Comparison of ENCODE assay signal across 13 cellular contexts in the genomic region with DNA sequence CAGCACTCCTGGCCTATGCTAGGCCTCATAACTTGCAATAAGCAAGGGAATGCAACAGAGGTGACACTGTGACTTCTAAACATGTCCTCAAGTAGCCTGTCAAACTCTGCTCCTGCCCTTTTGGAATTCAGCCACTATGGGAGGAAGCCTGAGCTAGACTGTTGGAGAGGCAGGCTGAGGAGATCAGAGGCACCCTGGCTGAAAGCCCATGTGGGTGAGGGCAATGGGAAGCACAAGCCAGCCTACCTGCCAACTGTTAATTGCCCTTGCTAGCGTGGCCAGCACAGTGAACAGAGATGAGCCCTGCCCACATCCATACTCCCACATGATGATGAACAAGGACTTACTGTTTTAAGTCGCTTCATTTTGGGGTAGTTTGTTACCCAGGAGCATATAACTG. TPM values are rescaled to one million over a fixed set of nuclear protein-coding genes. Genes with fewer than 3 reads are reported as not detected.
A peak's percentile ranks its signal among the peaks of the same experiment; 100 is the strongest.
DNase-seq lines count a peak whose midpoint lies in the region; ATAC-seq, FAIRE-seq and TF ChIP-seq lines count a peak whose summit lies in the region.
"Had no signal": no experiment of that assay in that cellular context is flagged by ENCODE, and none has a peak within 500 bp of the region (broad histone marks: within the 10 kb centered on the region; RNA-seq: fewer than 3 reads in every experiment).

No MANE protein-coding gene starts in this region.

- CTCF ChIA-PET in IMR-90 (lab: Yijun Ruan, JAX) (no interaction called here), GM12878 (lab: Yijun Ruan, JAX) (no interaction called here)

- no peak overlapping the region for H2BK20ac ChIP-seq in IMR-90 (ENCODE audit: low read depth, low read length)

- H3K4me2 ChIP-seq in IMR-90 (ENCODE audit: low read depth, low read length) (no peak overlapping the region), GM12878 (ENCODE audit: control insufficient read depth, insufficient read depth) (no peak overlapping the region)

- POLR2A ChIA-PET in IMR-90 (lab: Charles Lee; ENCODE audit: unreplicated experiment), result no interaction called here
- POLR2A ChIA-PET in GM12878 (lab: Charles Lee), result interaction anchor here (1.0 kb wide), 1 partner anchor 10 kb away, joined by 4 read pairs; no protein-coding TSS in a partner anchor

- no peak overlapping the region for H2AK9ac ChIP-seq in IMR-90 (replicated peaks; ENCODE audit: low read depth, low read length, poor library complexity)

- peak overlapping the region; percentile 27 for H3K27ac Mint-ChIP-seq in stimulated activated effector memory CD8-positive, alpha-beta T cell treated with anti-CD3 and anti-CD28 coated beads, Interleukin-12 subunit alpha, Interleukin-12 subunit beta, amount 100 ng/mL, for 72 hours

- H2BK15ac ChIP-seq in IMR-90 (ENCODE audit: low read depth, low read length), result no peak overlapping the region

- H3K14ac ChIP-seq in IMR-90 (replicated peaks; ENCODE audit: low read depth, low read length), result no peak overlapping the region

- SMC1A ChIA-PET in GM12878 (lab: Charles Lee; ENCODE audit: uncharacterized antibody, unreplicated experiment), result no interaction called here

- peaks cover 0 to 69% of the 10 kb centered on the region in 2 experiments; a peak in 2 of 4 replicates for H3K79me1 ChIP-seq in IMR-90 (ENCODE audit: low read depth in 1 of 2, low read length in 2 of 2)

- no peak overlapping the region for H3K18ac ChIP-seq in IMR-90 (ENCODE audit: low read depth, low read length)

- WGBS in IMR-90 (ENCODE audit: extremely low coverage in 2 of 2, insufficient read length in 1 of 2), 2 experiments, result no CpG with 5 or more reads among the region's 2 CpGs
- 100% methylated on average over 2 of the region's 2 CpGs for WGBS in GM12878 (ENCODE audit: insufficient coverage, insufficient replicate concordance, low lambda C conversion rate, missing lambda C conversion rate)

- peaks cover 20% of the 10 kb centered on the region for H3K4me1 ChIP-seq in IMR-90 (ENCODE audit: control insufficient read depth, insufficient read depth, low read length)
- H3K4me1 ChIP-seq in GM12878 (ENCODE audit: control insufficient read depth, insufficient read depth, low read length), result peaks cover 12% of the 10 kb centered on the region
- peaks cover 0 to 98% (median 42%) of the 10 kb centered on the region in 4 donors for H3K4me1 ChIP-seq in tibial artery
- H3K4me1 ChIP-seq: Caco-2 had no signal

- no peak overlapping the region for H3K27ac ChIP-seq in IMR-90 (ENCODE audit: insufficient read depth, low read length)
- H3K27ac ChIP-seq in GM12878 (ENCODE audit: control insufficient read depth, insufficient read depth), result no peak overlapping the region
- H3K27ac ChIP-seq in tibial artery, result no peak overlapping the region

- 0 out of 2 replicates have a peak overlapping the region, but pooled peaks have one; percentile 21 for H3K23ac ChIP-seq in IMR-90 (ENCODE audit: low read depth, low read length)

- H4K20me1 ChIP-seq in IMR-90 (ENCODE audit: insufficient read depth, low read length) (peaks cover 100% of the 10 kb centered on the region), GM12878 (ENCODE audit: control insufficient read depth, insufficient read depth) (peaks cover 36% of the 10 kb centered on the region)

- H3K9me3 Mint-ChIP-seq in stimulated activated effector memory CD8-positive, alpha-beta T cell treated with anti-CD3 and anti-CD28 coated beads, Interleukin-12 subunit alpha, Interleukin-12 subunit beta, amount 100 ng/mL, for 72 hours, result no peaks in the 10 kb centered on the region

- peaks cover 75% of the 10 kb centered on the region for H3K4me1 Mint-ChIP-seq in stimulated activated effector memory CD8-positive, alpha-beta T cell treated with anti-CD3 and anti-CD28 coated beads, Interleukin-12 subunit alpha, Interleukin-12 subunit beta, amount 100 ng/mL, for 72 hours

- H3K36me3 ChIP-seq in IMR-90 (ENCODE audit: control insufficient read depth, insufficient read depth, low read length), result peaks cover 25% of the 10 kb centered on the region
- peaks cover 32 to 36% of the 10 kb centered on the region in 2 experiments; a peak in 3 of 4 replicates for H3K36me3 ChIP-seq in GM12878 (ENCODE audit: control insufficient read depth in 2 of 2, insufficient read depth in 2 of 2, low read length in 1 of 2)
- H3K36me3 ChIP-seq in tibial artery, result peaks cover 0 to 11% (median 8%) of the 10 kb centered on the region in 3 donors

- H3K27me3 ChIP-seq in IMR-90 (ENCODE audit: control insufficient read depth, insufficient read depth, low read length) (no peaks in the 10 kb centered on the region), GM12878 (replicated peaks in 1 of 2; ENCODE audit: control insufficient read depth in 2 of 2, insufficient read depth in 2 of 2, low read length in 1 of 2) (no peaks in the 10 kb centered on the region), tibial artery (no peaks in the 10 kb centered on the region)

- no peak for FAIRE-seq in GM12878 (lab: Jason Lieb, UNC)
- FAIRE-seq: endothelial cell of umbilical vein had no signal

- dilution Hi-C loops in IMR-90 (cut with HindIII; ENCODE audit: low sequenced_read_pairs, unreplicated experiment), result no loop called here

- no peak overlapping the region for H4K8ac ChIP-seq in IMR-90 (ENCODE audit: low read depth in 2 of 2, low read length in 2 of 2)

- H3K9me3 ChIP-seq in IMR-90 (ENCODE audit: control insufficient read depth, insufficient read depth, low read length) (no peaks in the 10 kb centered on the region), GM12878 (replicated peaks; ENCODE audit: control insufficient read depth, insufficient read depth, low read length) (no peaks in the 10 kb centered on the region; the same call in 2 of the 3 replicates), tibial artery (no peaks in the 10 kb centered on the region)
- H3K9me3 ChIP-seq: Caco-2 had no signal

- TF ChIP-seq CTCF in IMR-90 (conservative IDR thresholded peaks at IDR 0.05; ENCODE audit: low read depth, low read length), result no peak
- TF ChIP-seq CTCF in GM12878 (IDR thresholded peaks at IDR 0.05 in 2 of 3, conservative IDR thresholded peaks at IDR 0.05 in 1 of 3; ENCODE audit: control insufficient read depth in 2 of 3, extremely low read depth in 1 of 3, insufficient read depth in 1 of 3, low read depth in 3 of 3, low read length in 3 of 3), result no peak
- no peak for TF ChIP-seq CTCF in foreskin fibroblast (IDR thresholded peaks at IDR 0.05; ENCODE audit: low read depth, low read length)
- no peak for TF ChIP-seq CTCF in tibial artery (IDR thresholded peaks at IDR 0.05)

- H3K9ac ChIP-seq in IMR-90 (ENCODE audit: low read depth, low read length), result no peak overlapping the region
- no peak overlapping the region for H3K9ac ChIP-seq in GM12878 (ENCODE audit: control insufficient read depth, insufficient read depth, low read length)

- H3K36me3 Mint-ChIP-seq in stimulated activated effector memory CD8-positive, alpha-beta T cell treated with anti-CD3 and anti-CD28 coated beads, Interleukin-12 subunit alpha, Interleukin-12 subunit beta, amount 100 ng/mL, for 72 hours, result peaks cover 76% of the 10 kb centered on the region

- no peak overlapping the region for H3K4me3 ChIP-seq in IMR-90 (ENCODE audit: insufficient read depth, low read depth, low read length)
- H3K4me3 ChIP-seq in GM12878, result no peak overlapping the region
- H3K4me3 ChIP-seq in foreskin fibroblast (ENCODE audit: low read depth in 1 of 2, low read length in 2 of 2), result no peak overlapping the region
- H3K4me3 ChIP-seq in tibial artery, result no peak overlapping the region

- TF ChIP-seq POLR2A in IMR-90 (IDR thresholded peaks at IDR 0.05; ENCODE audit: low read depth, low read length), result no peak
- TF ChIP-seq POLR2A in GM12878 (IDR thresholded peaks at IDR 0.05; ENCODE audit: low read depth, low read length), result peak; percentile 33; the same call in 1 of the 2 replicates

- no peak overlapping the region for H4K5ac ChIP-seq in IMR-90 (ENCODE audit: low read depth, low read length)

- TF ChIP-seq RAD21 in IMR-90 (IDR thresholded peaks at IDR 0.05; ENCODE audit: low read length) (no peak), GM12878 (IDR thresholded peaks at IDR 0.05; ENCODE audit: insufficient read depth, low read depth, low read length) (no peak)

- H3K4me3 Mint-ChIP-seq in stimulated activated effector memory CD8-positive, alpha-beta T cell treated with anti-CD3 and anti-CD28 coated beads, Interleukin-12 subunit alpha, Interleukin-12 subunit beta, amount 100 ng/mL, for 72 hours, result no peak overlapping the region

- DNase-seq in IMR-90 (no peak), GM12878 (ENCODE audit: low read depth, low spot score) (no peak), left lobe of liver (ENCODE audit: low spot score) (peak; percentile 84), foreskin fibroblast (no peak), tibial artery (no peak)
- DNase-seq in stimulated activated effector memory CD8-positive, alpha-beta T cell treated with anti-CD3 and anti-CD28 coated beads, Interleukin-12 subunit alpha, Interleukin-12 subunit beta, amount 100 ng/mL, for 72 hours (ENCODE audit: low spot score in 2 of 2), result no peak
- no peak for DNase-seq in activated naive CD4-positive, alpha-beta T cell treated with anti-CD3 and anti-CD28 coated beads, Interleukin-2, amount 50 U/mL, for 16 hours
- DNase-seq: activated CD8-positive, alpha-beta memory T cell treated with anti-CD3 and anti-CD28 coated beads, Interleukin-2, amount 50 U/mL, for 4 hours; NCI-H524 treated with DMSO at 0.1 percent for 48 hours had no signal

- no TSS peak for BruUV-seq in IMR-90 (replicated peaks; lab: Mats Ljungman, UMichigan)
- BruUV-seq in GM12878 (replicated peaks; lab: Mats Ljungman, UMichigan), result no TSS peak

- ATAC-seq in IMR-90 (ENCODE audit: low read depth) (no peak), GM12878 (no peak), left lobe of liver (peak; percentile 93), HG03135 (IDR thresholded peaks at IDR 0.05; ENCODE audit: unreplicated experiment) (no peak)
- no peak for ATAC-seq in stimulated activated effector memory CD8-positive, alpha-beta T cell treated with anti-CD3 and anti-CD28 coated beads, Interleukin-12 subunit alpha, Interleukin-12 subunit beta, amount 100 ng/mL, for 72 hours

- H2BK120ac ChIP-seq in IMR-90 (ENCODE audit: low read depth, low read length), result no peak overlapping the region

- no peak overlapping the region for H2AK5ac ChIP-seq in IMR-90 (ENCODE audit: low read depth, low read length)

- in situ Hi-C loops in IMR-90 (cut with MboI; ENCODE audit: low sequenced_read_pairs) (no loop called here), GM12878 (cut with MboI) (no loop called here)

- H3K9me1 ChIP-seq in IMR-90 (ENCODE audit: insufficient read depth, low read length), result peaks cover 60% of the 10 kb centered on the region

- no peak overlapping the region for H2BK5ac ChIP-seq in IMR-90 (ENCODE audit: low read depth, low read length, poor library complexity, severe bottlenecking)

- TF ChIP-seq EP300 in GM12878 (IDR thresholded peaks at IDR 0.05; ENCODE audit: borderline replicate concordance in 1 of 2, control insufficient read depth in 1 of 2, low read depth in 2 of 2, low read length in 2 of 2), result no peak

- RAD21 ChIA-PET in GM12878 (lab: Charles Lee; ENCODE audit: unreplicated experiment), result interaction anchor here (0.6 kb wide), 1 partner anchor 9 kb away, joined by 4 read pairs; no protein-coding TSS in a partner anchor

- no peak overlapping the region for H3K56ac ChIP-seq in IMR-90 (ENCODE audit: extremely low read depth, insufficient read depth, low read length)

- H3K79me2 ChIP-seq in GM12878 (ENCODE audit: control insufficient read depth, insufficient read depth, low read length), result peaks cover 90% of the 10 kb centered on the region

- intact Hi-C loops in IMR-90 (cut with micrococcal nuclease) (no loop called here), GM12878 (cut with micrococcal nuclease; ENCODE audit: unreplicated experiment) (no loop called here), tibial artery (cut with DNase I; ENCODE audit: low total_unique reads) (no loop called here)

- H3K4ac ChIP-seq in IMR-90 (ENCODE audit: low read depth, low read length), result no peak overlapping the region

- H2AFZ ChIP-seq in IMR-90 (replicated peaks; ENCODE audit: low read length, poor library complexity) (no peak overlapping the region), GM12878 (ENCODE audit: control insufficient read depth, low read depth, low read length) (no peak overlapping the region)

- no peak overlapping the region for H4K91ac ChIP-seq in IMR-90 (ENCODE audit: insufficient read depth, low read depth, low read length)

RNA-seq across cellular contexts. Expression of a gene that starts 17.7 kb away (rescaled TPM):
- total RNA-seq in IMR-90 (2012; rRNA removed) (73.5 and 74.7 TPM in 2 replicates), GM12878 (2014; rRNA removed) (64.8 and 68.2 TPM in 2 replicates), GM12878 (2014; rRNA removed; fragmentation: Illumina TruSeq; extraction: Trizol) (120 and 126 TPM in 2 replicates), GM12878 (2021) (324 and 335 TPM in 2 replicates), left lobe of liver (97.3 TPM)
- polyA plus RNA-seq in IMR-90 (2012; rRNA removed) (366 and 371 TPM in 2 replicates), GM12878 (2011; rRNA removed) (223 and 374 TPM in 2 replicates), GM12878 (2014; fragmentation: Illumina TruSeq; extraction: Trizol) (203 and 392 TPM in 2 replicates), GM12878 (2014; fragmentation: Nextera tagmentation; extraction: Ambion mirVana) (10 to 100 TPM; 41.0 to 53.7 TPM), GM12878 (2014; rRNA removed) (199 and 201 TPM in 2 replicates), GM12878 (2016; fragmentation: Nextera tagmentation; extraction: Ambion mirVana) (10 to 100 TPM; 23.0 to 49.1 TPM)
- 219 and 373 TPM in 2 replicates for polyA plus RNA-seq in IMR-90 (2012; cell fraction: cytosol; rRNA removed)
- 315 and 343 TPM in 2 replicates for polyA plus RNA-seq in IMR-90 (2012; cell fraction: nucleus; rRNA removed; ENCODE audit: low replicate concordance)
- 193 and 204 TPM in 2 replicates for total RNA-seq in GM12878 (2013; cell fraction: nucleolus; rRNA removed)
- polyA plus RNA-seq in GM12878 (2011; ENCODE audit: low read depth), result 145 TPM
- 336 and 348 TPM in 2 replicates for polyA plus RNA-seq in GM12878 (2011; cell fraction: cytosol; rRNA removed)
- 165 and 201 TPM in 2 replicates for polyA plus RNA-seq in GM12878 (2011; cell fraction: nucleus; rRNA removed)
- polyA plus RNA-seq in GM12878 (2012), result 179 and 196 TPM in 2 replicates
- 448 and 491 TPM in 2 replicates for polyA minus RNA-seq in GM12878 (2011; rRNA and poly(A)+ RNA removed)
- 134 and 143 TPM in 2 replicates for polyA minus RNA-seq in GM12878 (2011; cell fraction: cytosol; rRNA and poly(A)+ RNA removed)
- 45.1 and 81.2 TPM in 2 replicates for polyA minus RNA-seq in GM12878 (2011; cell fraction: nucleus; rRNA and poly(A)+ RNA removed)

RNA-seq across cellular contexts. Expression of a gene that starts 41.9 kb away (rescaled TPM):
- total RNA-seq in IMR-90 (2012; rRNA removed) (not detected in 2 replicates), GM12878 (2014; rRNA removed) (0.11 and 1.3 TPM in 2 replicates), GM12878 (2014; rRNA removed; fragmentation: Illumina TruSeq; extraction: Trizol) (0.31 TPM in 1 of 2 replicates, not detected in the other), GM12878 (2021) (0.21 TPM in 1 of 2 replicates, not detected in the other), left lobe of liver (1.4 TPM)
- polyA plus RNA-seq in IMR-90 (2012; rRNA removed) (0.52 and 0.91 TPM in 2 replicates), GM12878 (2011; rRNA removed) (0.07 and 0.29 TPM in 2 replicates), GM12878 (2014; fragmentation: Illumina TruSeq; extraction: Trizol) (0.09 TPM in 1 of 2 replicates, not detected in the other), GM12878 (2014; fragmentation: Nextera tagmentation; extraction: Ambion mirVana) (not detected), GM12878 (2014; rRNA removed) (0.42 TPM in 1 of 2 replicates, not detected in the other), GM12878 (2016; fragmentation: Nextera tagmentation; extraction: Ambion mirVana) (not detected)
- polyA plus RNA-seq in IMR-90 (2012; cell fraction: cytosol; rRNA removed), result not detected in 2 replicates
- polyA plus RNA-seq in IMR-90 (2012; cell fraction: nucleus; rRNA removed; ENCODE audit: low replicate concordance), result 10.0 and 15.0 TPM in 2 replicates
- total RNA-seq in GM12878 (2013; cell fraction: nucleolus; rRNA removed), result 0.40 TPM in 1 of 2 replicates, not detected in the other
- polyA plus RNA-seq in GM12878 (2011; ENCODE audit: low read depth), result not detected
- 0.22 TPM in 1 of 2 replicates, not detected in the other for polyA plus RNA-seq in GM12878 (2011; cell fraction: cytosol; rRNA removed)
- 0.78 and 1.7 TPM in 2 replicates for polyA plus RNA-seq in GM12878 (2011; cell fraction: nucleus; rRNA removed)
- polyA plus RNA-seq in GM12878 (2012), result 0.11 and 0.42 TPM in 2 replicates
- polyA minus RNA-seq in GM12878 (2011; rRNA and poly(A)+ RNA removed), result not detected in 2 replicates
- not detected in 2 replicates for polyA minus RNA-seq in GM12878 (2011; cell fraction: cytosol; rRNA and poly(A)+ RNA removed)
- polyA minus RNA-seq in GM12878 (2011; cell fraction: nucleus; rRNA and poly(A)+ RNA removed), result not detected in 2 replicates

RNA-seq across cellular contexts. Expression of a gene that starts 45.9 kb away (rescaled TPM):
- total RNA-seq in IMR-90 (2012; rRNA removed) (0.28 and 0.54 TPM in 2 replicates), GM12878 (2014; rRNA removed) (0.17 TPM in 1 of 2 replicates, not detected in the other), GM12878 (2014; rRNA removed; fragmentation: Illumina TruSeq; extraction: Trizol) (not detected in 2 replicates), GM12878 (2021) (not detected in 2 replicates), left lobe of liver (11.3 TPM)
- polyA plus RNA-seq in IMR-90 (2012; rRNA removed) (1.3 and 1.9 TPM in 2 replicates), GM12878 (2011; rRNA removed) (not detected in 2 replicates), GM12878 (2014; fragmentation: Illumina TruSeq; extraction: Trizol) (not detected in 2 replicates), GM12878 (2014; fragmentation: Nextera tagmentation; extraction: Ambion mirVana) (not detected), GM12878 (2014; rRNA removed) (0.18 TPM in 1 of 2 replicates, not detected in the other), GM12878 (2016; fragmentation: Nextera tagmentation; extraction: Ambion mirVana) (under 1 TPM; 0.24 to 0.33 TPM)
- 1.8 and 2.1 TPM in 2 replicates for polyA plus RNA-seq in IMR-90 (2012; cell fraction: cytosol; rRNA removed)
- polyA plus RNA-seq in IMR-90 (2012; cell fraction: nucleus; rRNA removed; ENCODE audit: low replicate concordance), result 2.5 and 5.0 TPM in 2 replicates
- not detected in 2 replicates for total RNA-seq in GM12878 (2013; cell fraction: nucleolus; rRNA removed)
- polyA plus RNA-seq in GM12878 (2011; ENCODE audit: low read depth), result not detected
- polyA plus RNA-seq in GM12878 (2011; cell fraction: cytosol; rRNA removed), result 0.12 and 0.15 TPM in 2 replicates
- polyA plus RNA-seq in GM12878 (2011; cell fraction: nucleus; rRNA removed), result 0.16 TPM in 1 of 2 replicates, not detected in the other
- polyA plus RNA-seq in GM12878 (2012), result 0.18 and 0.24 TPM in 2 replicates
- 0.44 TPM in 1 of 2 replicates, not detected in the other for polyA minus RNA-seq in GM12878 (2011; rRNA and poly(A)+ RNA removed)
- polyA minus RNA-seq in GM12878 (2011; cell fraction: cytosol; rRNA and poly(A)+ RNA removed), result not detected in 2 replicates
- 0.24 TPM in 1 of 2 replicates, not detected in the other for polyA minus RNA-seq in GM12878 (2011; cell fraction: nucleus; rRNA and poly(A)+ RNA removed)
- total RNA-seq: aorta had no signal
